Comparison of ENCODE assay signal across 25 cellular contexts in genomic region chr1:160122978-160123495, GRCh38. TPM values are rescaled to one million over a fixed set of nuclear protein-coding genes. Genes with fewer than 3 reads are reported as not detected.
"Had no signal": no experiment of that assay in that cellular context is flagged by ENCODE, and none has a peak within 500 bp of the region (broad histone marks: within the 10 kb centered on the region; RNA-seq: fewer than 3 reads in every experiment).

No MANE protein-coding gene starts in this region.

- H2AFZ ChIP-seq: hepatocyte, parathyroid adenoma had no signal

- H3K36me3 ChIP-seq: esophagus squamous epithelium, prostate gland, suprapubic skin, upper lobe of right lung, vagina had no signal

- H3K4me1 ChIP-seq: parathyroid adenoma, prostate gland had no signal

- H3K36me3 Mint-ChIP-seq: mesothelial cell of epicardium; natural killer cell treated with Interleukin-12 subunit alpha and Interleukin-12 subunit beta and Interleukin-15 and Interleukin-18, amount 100 ng/mL, for 72 hours had no signal

- H3K27ac ChIP-seq: hepatocyte, parathyroid adenoma, prostate gland, suprapubic skin, upper lobe of right lung, vagina had no signal

- DNase-seq: cerebellar nuclear complex; effector memory CD8-positive, alpha-beta T cell; esophagus squamous epithelium; foreskin fibroblast; head of caudate nucleus; left colon; sigmoid colon; small intestine; stimulated activated CD4-positive, alpha-beta T cell treated with anti-CD3 and anti-CD28 coated beads, Interleukin-2, amount 100 ng/mL, for 48 hours; stimulated activated naive CD4-positive, alpha-beta T cell treated with Interleukin-2 at 50 U/mL for 16 hours; upper lobe of right lung had no signal

- H3K9ac ChIP-seq: parathyroid adenoma had no signal

- H3K9me3 Mint-ChIP-seq: dendritic cell treated with granulocyte-macrophage colony-stimulating factor and Interleukin-4, amounts not matched to agents 40 ng/mL and 50 ng/mL, for 4 days; effector memory CD8-positive, alpha-beta T cell; mesothelial cell of epicardium; natural killer cell treated with Interleukin-12 subunit alpha and Interleukin-12 subunit beta and Interleukin-15 and Interleukin-18, amount 100 ng/mL, for 72 hours had no signal

- H3K9me3 ChIP-seq: esophagus squamous epithelium, prostate gland, sigmoid colon, suprapubic skin, tibial nerve, upper lobe of right lung, vagina had no signal

- ATAC-seq: effector memory CD8-positive, alpha-beta T cell; left colon; natural killer cell treated with Interleukin-12 subunit alpha and Interleukin-12 subunit beta and Interleukin-15 and Interleukin-18, amount 100 ng/mL, for 72 hours; upper lobe of right lung had no signal

- H3K4me3 Mint-ChIP-seq: dendritic cell treated with granulocyte-macrophage colony-stimulating factor and Interleukin-4, amounts not matched to agents 40 ng/mL and 50 ng/mL, for 4 days; effector memory CD8-positive, alpha-beta T cell; mesothelial cell of epicardium; natural killer cell treated with Interleukin-12 subunit alpha and Interleukin-12 subunit beta and Interleukin-15 and Interleukin-18, amount 100 ng/mL, for 72 hours had no signal

- H3K27me3 ChIP-seq: esophagus squamous epithelium, hepatocyte, sigmoid colon, suprapubic skin, tibial nerve, upper lobe of right lung, vagina had no signal

- H3K4me2 ChIP-seq: hepatocyte had no signal

- H3K79me2 ChIP-seq: hepatocyte, parathyroid adenoma had no signal

- H3K4me3 ChIP-seq: esophagus squamous epithelium, hepatocyte, prostate gland, sigmoid colon, suprapubic skin, tibial nerve, upper lobe of right lung, vagina had no signal

- H3K27ac Mint-ChIP-seq: dendritic cell treated with granulocyte-macrophage colony-stimulating factor and Interleukin-4, amounts not matched to agents 40 ng/mL and 50 ng/mL, for 4 days; effector memory CD8-positive, alpha-beta T cell; mesothelial cell of epicardium; natural killer cell treated with Interleukin-12 subunit alpha and Interleukin-12 subunit beta and Interleukin-15 and Interleukin-18, amount 100 ng/mL, for 72 hours had no signal

RNA-seq across cellular contexts. Expression of gene ATP1A2, which starts 7.5 kb away (rescaled TPM):
- total RNA-seq: natural killer cell treated with Interleukin-12 subunit alpha and Interleukin-12 subunit beta and Interleukin-15 and Interleukin-18, amount 100 ng/mL, for 72 hours had no signal

RNA-seq across cellular contexts. Expression of gene ATP1A4, which starts 28.4 kb away (rescaled TPM):
- total RNA-seq: kidney epithelial cell; left colon; natural killer cell treated with Interleukin-12 subunit alpha and Interleukin-12 subunit beta and Interleukin-15 and Interleukin-18, amount 100 ng/mL, for 72 hours; suprapubic skin; vagina had no signal

RNA-seq across cellular contexts. Expression of gene KCNJ9, which starts 41.7 kb away (rescaled TPM):
- total RNA-seq: esophagus squamous epithelium; hepatocyte; kidney epithelial cell; left colon; mesothelial cell of epicardium; mucosa of gallbladder; myocyte; natural killer cell treated with Interleukin-12 subunit alpha and Interleukin-12 subunit beta and Interleukin-15 and Interleukin-18, amount 100 ng/mL, for 72 hours; omental fat pad; upper lobe of right lung; vagina had no signal
- polyA plus RNA-seq: hepatocyte had no signal

RNA-seq across cellular contexts. Expression of gene KCNJ10, which starts 53.1 kb away (rescaled TPM):
- total RNA-seq: hepatocyte, lower leg skin, mucosa of gallbladder, myocyte, omental fat pad, prostate gland, suprapubic skin, upper lobe of right lung, vagina had no signal
- polyA plus RNA-seq: hepatocyte had no signal
